ENCODE assay signal across 26 cellular contexts in genomic region chr7:117216010-117216409, GRCh38.
DNase-seq lines count a peak whose midpoint lies in the region; ATAC-seq, FAIRE-seq and TF ChIP-seq lines count a peak whose summit lies in the region.
"Had no signal": no experiment of that assay in that cellular context is flagged by ENCODE, and none has a peak within 500 bp of the region (broad histone marks: within the 10 kb centered on the region; RNA-seq: fewer than 3 reads in every experiment).

No MANE protein-coding gene starts in this region.

- H3K9me3 ChIP-seq in cardiac muscle cell (ENCODE audit: low read depth) = no peaks in the 10 kb centered on the region
- H3K9me3 ChIP-seq in heart left ventricle = no peaks in the 10 kb centered on the region
- no peaks in the 10 kb centered on the region for H3K9me3 ChIP-seq in GM12878 (replicated peaks; ENCODE audit: control insufficient read depth, insufficient read depth, low read length)
- H3K9me3 ChIP-seq in smooth muscle cell (replicated peaks; ENCODE audit: low read depth) = no peaks in the 10 kb centered on the region
- H3K9me3 ChIP-seq: A549; BLaER1 treated with 17β-estradiol and CSF1 and Interleukin-3, amounts not matched to agents 10 nM and 100 nM had no signal

- in situ Hi-C loops in GM12878 (cut with MboI) = no loop called here

- SMC1A ChIA-PET in GM12878 (lab: Charles Lee; ENCODE audit: uncharacterized antibody, unreplicated experiment) = interaction anchor here (1.0 to 7.2 kb wide), 6 partner anchors 14 to 170 kb away, joined by 3 to 109 read pairs (median 4); no protein-coding TSS in a partner anchor

- TF ChIP-seq RAD21 in GM12878 (IDR thresholded peaks at IDR 0.05; ENCODE audit: insufficient read depth, low read depth, low read length) = no peak

- H4K20me1 ChIP-seq in GM12878 (ENCODE audit: control insufficient read depth, insufficient read depth) = no peaks in the 10 kb centered on the region
- no peaks in the 10 kb centered on the region for H4K20me1 ChIP-seq in smooth muscle cell (ENCODE audit: low read depth)
- H4K20me1 ChIP-seq: BLaER1 treated with 17β-estradiol and CSF1 and Interleukin-3, amounts not matched to agents 10 nM and 100 nM had no signal

- H3K4me1 Mint-ChIP-seq in mesothelial cell of epicardium = peaks cover 60% of the 10 kb centered on the region
- H3K4me1 Mint-ChIP-seq: B cell; CD8-positive, alpha-beta memory T cell had no signal

- H3K9ac ChIP-seq in GM12878 (ENCODE audit: control insufficient read depth, insufficient read depth, low read length) (no peak overlapping the region), smooth muscle cell (ENCODE audit: low read depth) (peak overlapping the region; percentile 5)
- H3K9ac ChIP-seq: BLaER1 treated with 17β-estradiol and CSF1 and Interleukin-3, amounts not matched to agents 10 nM and 100 nM had no signal

- intact Hi-C loops in heart left ventricle (cut with DNase I) = loop anchor here in 7 of 10 donors (10.0 kb wide), 2 partner anchors 169 to 979 kb away; no protein-coding TSS in a partner anchor
- intact Hi-C loops in GM12878 (cut with micrococcal nuclease; ENCODE audit: unreplicated experiment) = loop anchor here (5.0 kb wide), 1 partner anchor 36 kb away; no protein-coding TSS in a partner anchor
- intact Hi-C loops in sciatic nerve (cut with DNase I) = no loop called here

- H3K27me3 Mint-ChIP-seq in mesothelial cell of epicardium (ENCODE audit: low read depth) = no peaks in the 10 kb centered on the region
- H3K27me3 Mint-ChIP-seq: B cell; CD4-positive, alpha-beta memory T cell; CD4-positive, CD25-positive, alpha-beta regulatory T cell; CD8-positive, alpha-beta memory T cell had no signal

- WGBS in heart left ventricle, 4 donors = 91 to 95% (median 95%) methylated on average over 1 of the region's 1 CpG
- WGBS in GM12878 (ENCODE audit: insufficient coverage, insufficient replicate concordance, low lambda C conversion rate, missing lambda C conversion rate) = 92% methylated on average over 1 of the region's 1 CpG
- 94% methylated on average over 1 of the region's 1 CpG for WGBS in smooth muscle cell (ENCODE audit: low lambda C conversion rate)

- H3K36me3 Mint-ChIP-seq in mesothelial cell of epicardium = peaks cover 8% of the 10 kb centered on the region
- H3K36me3 Mint-ChIP-seq: CD4-positive, alpha-beta memory T cell had no signal

- H3K27ac ChIP-seq in cardiac muscle cell (peak overlapping the region; percentile 31), heart left ventricle (no peak overlapping the region), GM12878 (ENCODE audit: control insufficient read depth, insufficient read depth) (no peak overlapping the region), smooth muscle cell (ENCODE audit: low read depth) (peak overlapping the region; percentile 86)
- H3K27ac ChIP-seq: 22Rv1; A549; BLaER1 treated with 17β-estradiol and CSF1 and Interleukin-3, amounts not matched to agents 10 nM and 100 nM; C4-2B had no signal

- ATAC-seq in heart left ventricle (no peak), GM12878 (peak; percentile 57), sciatic nerve (no peak), SK-N-SH treated with all-trans-retinoic acid at 6 μM for 48 hours (no peak)
- ATAC-seq: A549 had no signal

- no TSS peak for BruUV-seq in GM12878 (replicated peaks; lab: Mats Ljungman, UMichigan)

- H3K79me2 ChIP-seq in GM12878 (ENCODE audit: control insufficient read depth, insufficient read depth, low read length) (no peaks in the 10 kb centered on the region), smooth muscle cell (ENCODE audit: low read depth) (peaks cover 7% of the 10 kb centered on the region)

- TF ChIP-seq CTCF in cardiac muscle cell (IDR thresholded peaks at IDR 0.05; ENCODE audit: low read depth, low read length) (no peak), heart left ventricle (IDR thresholded peaks at IDR 0.05) (no peak), GM12878 (IDR thresholded peaks at IDR 0.05 in 2 of 3, conservative IDR thresholded peaks at IDR 0.05 in 1 of 3; ENCODE audit: control insufficient read depth in 2 of 3, extremely low read depth in 1 of 3, insufficient read depth in 1 of 3, low read depth in 3 of 3, low read length in 3 of 3) (no peak), mesothelial cell of epicardium (IDR thresholded peaks at IDR 0.05; ENCODE audit: unreplicated experiment) (no peak), smooth muscle cell (IDR thresholded peaks at IDR 0.05; ENCODE audit: borderline replicate concordance, insufficient read depth, poor library complexity, severe bottlenecking) (no peak)

- H3K27ac Mint-ChIP-seq in mesothelial cell of epicardium = peak overlapping the region; percentile 96
- H3K27ac Mint-ChIP-seq: B cell; CD4-positive, CD25-positive, alpha-beta regulatory T cell had no signal

- H3K9me3 Mint-ChIP-seq in mesothelial cell of epicardium = no peaks in the 10 kb centered on the region
- H3K9me3 Mint-ChIP-seq: CD4-positive, alpha-beta memory T cell; CD4-positive, CD25-positive, alpha-beta regulatory T cell; CD8-positive, alpha-beta memory T cell had no signal

- TF ChIP-seq EP300 in GM12878 (IDR thresholded peaks at IDR 0.05; ENCODE audit: borderline replicate concordance in 1 of 2, control insufficient read depth in 1 of 2, low read depth in 2 of 2, low read length in 2 of 2) = no peak

- H3K27me3 ChIP-seq in cardiac muscle cell (no peaks in the 10 kb centered on the region), heart left ventricle (no peaks in the 10 kb centered on the region), GM12878 (replicated peaks in 1 of 2; ENCODE audit: control insufficient read depth in 2 of 2, insufficient read depth in 2 of 2, low read length in 1 of 2) (no peaks in the 10 kb centered on the region), smooth muscle cell (ENCODE audit: low read depth) (no peaks in the 10 kb centered on the region)
- H3K27me3 ChIP-seq: BLaER1 treated with 17β-estradiol and CSF1 and Interleukin-3, amounts not matched to agents 10 nM and 100 nM had no signal

- H2AFZ ChIP-seq in GM12878 (ENCODE audit: control insufficient read depth, low read depth, low read length) = no peak overlapping the region
- no peak overlapping the region for H2AFZ ChIP-seq in smooth muscle cell (ENCODE audit: low read depth)

- DNase-seq in cardiac muscle cell (ENCODE audit: low read depth in 1 of 2, low spot score in 1 of 2) (no peak), heart left ventricle (no peak), GM12878 (ENCODE audit: low read depth, low spot score) (no peak), mesothelial cell of epicardium (ENCODE audit: low spot score in 2 of 2, unreplicated experiment in 2 of 2) (no peak), smooth muscle cell (lab: John Stamatoyannopoulos, UW; ENCODE audit: unreplicated experiment) (no peak), foreskin melanocyte (no peak), sciatic nerve (ENCODE audit: low spot score) (no peak)
- DNase-seq: AML-193; CD4-positive, alpha-beta memory T cell; CD4-positive, CD25-positive, alpha-beta regulatory T cell; CD8-positive, alpha-beta memory T cell; COR-L47; DMS 273 treated with DMSO at 0.1 percent for 48 hours; DMS153; DMS53; DMS79; DND-41; EL; GDM1 had no signal

- no peak overlapping the region for H3K4me3 Mint-ChIP-seq in mesothelial cell of epicardium
- H3K4me3 Mint-ChIP-seq: B cell; CD4-positive, alpha-beta memory T cell; CD4-positive, CD25-positive, alpha-beta regulatory T cell; CD8-positive, alpha-beta memory T cell had no signal

- RAD21 ChIA-PET in GM12878 (lab: Charles Lee; ENCODE audit: unreplicated experiment) = interaction anchor here (1.1 to 1.5 kb wide), 2 partner anchors 35 to 168 kb away, joined by 3 to 4 read pairs; no protein-coding TSS in a partner anchor

- H3K4me1 ChIP-seq in cardiac muscle cell (ENCODE audit: low read depth) = peaks cover 28% of the 10 kb centered on the region
- no peaks in the 10 kb centered on the region for H3K4me1 ChIP-seq in heart left ventricle
- H3K4me1 ChIP-seq in GM12878 (ENCODE audit: control insufficient read depth, insufficient read depth, low read length) = no peaks in the 10 kb centered on the region; the same call in 1 of the 2 replicates
- H3K4me1 ChIP-seq in smooth muscle cell (ENCODE audit: low read depth) = peaks cover 19% of the 10 kb centered on the region
- H3K4me1 ChIP-seq: A549; BLaER1 treated with 17β-estradiol and CSF1 and Interleukin-3, amounts not matched to agents 10 nM and 100 nM had no signal

- POLR2A ChIA-PET in GM12878 (lab: Charles Lee) = no interaction called here

- H3K4me2 ChIP-seq in GM12878 (ENCODE audit: control insufficient read depth, insufficient read depth) (no peak overlapping the region), smooth muscle cell (peak overlapping the region; percentile 71)
- H3K4me2 ChIP-seq: A549; BLaER1 treated with 17β-estradiol and CSF1 and Interleukin-3, amounts not matched to agents 10 nM and 100 nM had no signal

- CTCF ChIA-PET in GM12878 (lab: Yijun Ruan, JAX) = interaction anchor here (1.8 to 4.1 kb wide), 2 partner anchors 105 to 170 kb away, joined by 4 to 99 read pairs; no protein-coding TSS in a partner anchor

- FAIRE-seq in GM12878 (lab: Jason Lieb, UNC) = no peak
- FAIRE-seq: A549, GM12891 had no signal

- peaks cover 15% of the 10 kb centered on the region for H3F3A ChIP-seq in smooth muscle cell (ENCODE audit: low read depth)

- TF ChIP-seq POLR2A in heart left ventricle (IDR thresholded peaks at IDR 0.05) (no peak), GM12878 (IDR thresholded peaks at IDR 0.05; ENCODE audit: low read depth, low read length) (no peak)

- H3K36me3 ChIP-seq in cardiac muscle cell (peaks cover 15% of the 10 kb centered on the region), heart left ventricle (peaks cover 0 to 35% (median 5%) of the 10 kb centered on the region in 9 donors), GM12878 (ENCODE audit: control insufficient read depth in 2 of 2, insufficient read depth in 2 of 2, low read length in 1 of 2) (peaks cover 5 to 9% of the 10 kb centered on the region in 2 experiments), smooth muscle cell (ENCODE audit: low read depth) (no peaks in the 10 kb centered on the region)

- H3K4me3 ChIP-seq in cardiac muscle cell = no peak overlapping the region
- H3K4me3 ChIP-seq in heart left ventricle = no peak overlapping the region
- H3K4me3 ChIP-seq in GM12878 = no peak overlapping the region
- no peak overlapping the region for H3K4me3 ChIP-seq in smooth muscle cell
- H3K4me3 ChIP-seq: A549; BLaER1 treated with 17β-estradiol and CSF1 and Interleukin-3, amounts not matched to agents 10 nM and 100 nM had no signal

TF ChIP-seq in GM12878, 131 proteins besides CTCF, POLR2A, EP300 and RAD21 (continues in another document):
- TF ChIP-seq ZNF217 (IDR thresholded peaks at IDR 0.05) (no peak), ZNF24 (IDR thresholded peaks at IDR 0.05) (peak; percentile 69; the same call in 1 of the 2 replicates)

Comparison
In these comparisons a context has a peak if more than half of its experiments do, and no peak if none do; other contexts are left out.
1. H3K27ac ChIP-seq: peak in cardiac muscle cell (single experiment) and smooth muscle cell (single experiment); none in heart left ventricle (0 of 12) and GM12878 (single experiment).